10 cellular contexts compared by ENCODE assay signal in the genomic region with DNA sequence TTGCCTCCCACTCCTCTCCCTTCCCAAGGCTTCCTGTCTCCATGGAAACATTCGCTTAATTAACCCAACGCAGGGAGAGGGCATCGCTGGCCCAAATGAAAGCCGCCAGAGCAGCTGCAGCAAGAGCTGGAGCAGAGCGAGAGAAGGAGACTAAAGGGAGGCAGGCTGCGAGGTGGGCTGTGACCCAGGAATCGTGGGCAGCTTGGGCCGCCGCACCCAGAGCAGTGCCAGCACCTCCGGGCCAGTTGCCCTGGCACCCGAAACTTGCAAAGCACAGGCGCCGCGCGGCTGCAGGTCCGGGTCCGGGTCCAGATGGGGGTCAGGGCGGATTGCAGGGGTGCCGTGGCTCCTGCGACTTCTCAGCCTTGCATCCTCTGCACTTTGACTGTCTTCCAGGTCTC. TPM values are rescaled to one million over a fixed set of nuclear protein-coding genes. Genes with fewer than 3 reads are reported as not detected.
DNase-seq lines count a peak whose midpoint lies in the region; ATAC-seq and TF ChIP-seq lines count a peak whose summit lies in the region.
"Had no signal": no experiment of that assay in that cellular context is flagged by ENCODE, and none has a peak within 500 bp of the region (broad histone marks: within the 10 kb centered on the region; RNA-seq: fewer than 3 reads in every experiment).

No MANE protein-coding gene starts in this region.

- H3K36me3 ChIP-seq in breast epithelium (no peaks in the 10 kb centered on the region), aorta (ENCODE audit: control insufficient read depth in 1 of 2, insufficient read depth in 2 of 2, low read length in 1 of 2) (no peaks in the 10 kb centered on the region)

- BruUV-seq in MCF 10A (replicated peaks; lab: Mats Ljungman, UMichigan) = no TSS peak

- no peak overlapping the region for H3K4me3 Mint-ChIP-seq in MCF 10A (ENCODE audit: unreplicated experiment)
- H3K4me3 Mint-ChIP-seq: activated naive CD8-positive, alpha-beta T cell had no signal

- H3K4me3 ChIP-seq in breast epithelium (peak overlapping the region; percentile 17 to 48 (median 41)), aorta (ENCODE audit: low read length in 2 of 2) (peak overlapping the region; percentile 23 to 60)

- H3K27ac Mint-ChIP-seq in MCF 10A (ENCODE audit: low read depth, unreplicated experiment) = no peak overlapping the region
- H3K27ac Mint-ChIP-seq: activated naive CD8-positive, alpha-beta T cell had no signal

- no peaks in the 10 kb centered on the region for H3K36me3 Mint-ChIP-seq in MCF 10A (ENCODE audit: insufficient read depth, unreplicated experiment)
- H3K36me3 Mint-ChIP-seq: activated naive CD8-positive, alpha-beta T cell had no signal

- H3K27me3 ChIP-seq in breast epithelium (no peaks in the 10 kb centered on the region), aorta (ENCODE audit: control insufficient read depth in 1 of 2, insufficient read depth in 2 of 2, low read length in 1 of 2) (no peaks in the 10 kb centered on the region)

- ATAC-seq in aorta (ENCODE audit: low FRiP score) (peak; percentile 70), HG03159 (IDR thresholded peaks at IDR 0.05; ENCODE audit: unreplicated experiment) (no peak), GM21786 (IDR thresholded peaks at IDR 0.05; ENCODE audit: unreplicated experiment) (no peak)

- no peak for DNase-seq in breast epithelium (ENCODE audit: low spot score in 2 of 2)
- DNase-seq in MCF 10A (ENCODE audit: unreplicated experiment) = no peak
- peak; percentile 8 for DNase-seq in dermis blood vessel endothelial cell
- DNase-seq in medulla oblongata (ENCODE audit: extremely low spot score) = peak; percentile 12
- peak; percentile 43 to 78 for DNase-seq in aorta
- no peak for DNase-seq in Kasumi-1 (lab: John Stamatoyannopoulos, UW)
- DNase-seq: small intestine had no signal

- TF ChIP-seq CTCF in breast epithelium (IDR thresholded peaks at IDR 0.05) = no peak
- no peak for TF ChIP-seq CTCF in MCF 10A (IDR thresholded peaks at IDR 0.05; ENCODE audit: unreplicated experiment)

- H3K4me1 ChIP-seq in breast epithelium (no peaks in the 10 kb centered on the region), aorta (ENCODE audit: control insufficient read depth in 1 of 2, insufficient read depth in 2 of 2, low read length in 2 of 2) (peaks cover 0 to 2% of the 10 kb centered on the region in 2 donors)

- no peaks in the 10 kb centered on the region for H3K9me3 Mint-ChIP-seq in MCF 10A (ENCODE audit: unreplicated experiment)

- intact Hi-C loops in breast epithelium (cut with DNase I; ENCODE audit: low total_unique reads) = no loop called here
- intact Hi-C loops in MCF 10A (cut with micrococcal nuclease) = no loop called here
- intact Hi-C loops in aorta (cut with DNase I) = loop anchor here in 1 of 2 donors (10.0 kb wide), 1 partner anchor 206 kb away; no protein-coding TSS in a partner anchor

- CTCF ChIA-PET in MCF 10A (lab: Yijun Ruan, JAX) = interaction anchor here (0.6 to 1.0 kb wide), 2 partner anchors 10 to 447 kb away, joined by 3 to 5 read pairs; no protein-coding TSS in a partner anchor

- H3K27ac ChIP-seq in breast epithelium (no peak overlapping the region), aorta (ENCODE audit: low read depth in 1 of 2, low read length in 2 of 2) (no peak overlapping the region)

- TF ChIP-seq POLR2A in breast epithelium (IDR thresholded peaks at IDR 0.05) = no peak

- H3K9me3 ChIP-seq in breast epithelium (no peaks in the 10 kb centered on the region), aorta (ENCODE audit: control insufficient read depth, low read length) (no peaks in the 10 kb centered on the region)

- WGBS in aorta, 2 donors = 8 to 10% methylated on average over 20 of the region's 20 CpGs

- H3K27me3 Mint-ChIP-seq in MCF 10A (ENCODE audit: insufficient read depth, unreplicated experiment) = peaks cover 63% of the 10 kb centered on the region

- POLR2A ChIA-PET in MCF 10A (lab: Yijun Ruan, JAX) = no interaction called here

- H3K4me1 Mint-ChIP-seq in MCF 10A (ENCODE audit: insufficient read depth, unreplicated experiment) = no peaks in the 10 kb centered on the region

RNA-seq across cellular contexts. Expression of a gene that starts 43.4 kb away (rescaled TPM):
- total RNA-seq in breast epithelium = 1 to 10 TPM in 2 of 3 donors, under 1 TPM in 1; 0.66 to 8.0 (median 4.0) TPM
- total RNA-seq in MCF 10A (2022) = not detected in 2 replicates
- under 0.01 TPM in 1 of 2 replicates, not detected in the other for total RNA-seq in dermis blood vessel endothelial cell
- total RNA-seq in aorta = 10 to 100 TPM in 1 of 2 donors, 1 to 10 TPM in 1; 2.2 to 10.3 TPM
- under 1 TPM in 1 of 2 donors, not detected in 1; 0.08 TPM for polyA plus RNA-seq in aorta
- polyA plus RNA-seq: small intestine had no signal

Comparison
In these comparisons a context has a peak if more than half of its experiments do, and no peak if none do; other contexts are left out.
1. DNase-seq: peak in dermis blood vessel endothelial cell (single experiment), medulla oblongata (single experiment) and aorta (2 of 2); none in breast epithelium (0 of 2), MCF 10A (single experiment) and Kasumi-1 (0 of 2).